ENCODE assay signal across 11 cellular contexts in the genomic region with DNA sequence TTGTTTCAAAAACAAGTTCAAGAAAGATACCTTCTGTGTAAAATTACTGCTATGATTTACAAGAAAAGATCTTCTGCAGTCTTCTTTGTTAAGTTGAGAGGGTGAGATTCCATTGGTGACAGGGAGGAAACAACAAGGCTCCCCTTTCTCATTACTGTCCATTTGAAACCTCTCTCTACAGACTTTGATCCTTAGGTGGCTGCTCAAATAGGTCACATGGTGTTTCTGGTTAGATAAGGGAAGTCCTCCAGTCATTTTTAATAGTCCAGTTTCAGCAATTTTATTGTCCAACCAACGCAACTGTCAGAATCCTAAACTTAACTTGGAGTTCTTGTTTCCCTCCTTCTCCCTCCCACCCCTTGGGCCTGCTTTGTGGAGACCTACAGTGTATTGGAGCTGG.
"Had no signal": no experiment of that assay in that cellular context is flagged by ENCODE, and none has a peak within 500 bp of the region (broad histone marks: within the 10 kb centered on the region; RNA-seq: fewer than 3 reads in every experiment).

No MANE protein-coding gene starts in this region.

- H3K27me3 Mint-ChIP-seq: activated CD4-positive, alpha-beta memory T cell treated with anti-CD3 and anti-CD28 coated beads, Interleukin-2, amount 10 ng/mL, durations not matched to agents 7 days and 5 days; activated CD4-positive, alpha-beta T cell treated with anti-CD3 and anti-CD28 coated beads for 36 hours; activated naive CD8-positive, alpha-beta T cell treated with anti-CD3 and anti-CD28 coated beads for 36 hours had no signal

- H3K9me3 ChIP-seq: thyroid gland had no signal

- DNase-seq: activated CD4-positive, alpha-beta memory T cell treated with anti-CD3 and anti-CD28 coated beads, Interleukin-2, amount 10 ng/mL, durations not matched to agents 7 days and 5 days; activated CD4-positive, alpha-beta T cell treated with anti-CD3 and anti-CD28 coated beads for 36 hours; activated gamma-delta T cell treated with Interleukin-2 at 50 U/mL for 16 hours; activated naive CD8-positive, alpha-beta T cell treated with anti-CD3 and anti-CD28 coated beads for 36 hours; activated T-cell treated with anti-CD3 and anti-CD28 coated beads, Interleukin-2, amount 50 U/mL, for 72 hours; anterior cingulate cortex; dorsolateral prefrontal cortex; stimulated activated CD4-positive, alpha-beta T cell treated with anti-CD3 and anti-CD28 coated beads, Interleukin-15, amount 100 ng/mL, for 24 hours; stimulated activated CD4-positive, alpha-beta T cell treated with anti-CD3 and anti-CD28 coated beads, Interleukin-4, amount 100 ng/mL, for 24 hours; thyroid gland had no signal

- H3K4me3 ChIP-seq: dorsolateral prefrontal cortex, thyroid gland had no signal

- H3K9me3 Mint-ChIP-seq: activated CD4-positive, alpha-beta memory T cell treated with anti-CD3 and anti-CD28 coated beads, Interleukin-2, amount 10 ng/mL, durations not matched to agents 7 days and 5 days; activated naive CD8-positive, alpha-beta T cell treated with anti-CD3 and anti-CD28 coated beads for 36 hours; activated T-cell treated with anti-CD3 and anti-CD28 coated beads, Interleukin-2, amount 50 U/mL, for 72 hours had no signal

- H3K27ac ChIP-seq: dorsolateral prefrontal cortex had no signal

- H3K4me1 Mint-ChIP-seq: activated CD4-positive, alpha-beta memory T cell treated with anti-CD3 and anti-CD28 coated beads, Interleukin-2, amount 10 ng/mL, durations not matched to agents 7 days and 5 days; activated CD4-positive, alpha-beta T cell treated with anti-CD3 and anti-CD28 coated beads for 36 hours; activated naive CD8-positive, alpha-beta T cell treated with anti-CD3 and anti-CD28 coated beads for 36 hours had no signal

- H3K27ac Mint-ChIP-seq: activated CD4-positive, alpha-beta memory T cell treated with anti-CD3 and anti-CD28 coated beads, Interleukin-2, amount 10 ng/mL, durations not matched to agents 7 days and 5 days; activated CD4-positive, alpha-beta T cell treated with anti-CD3 and anti-CD28 coated beads for 36 hours; activated naive CD8-positive, alpha-beta T cell treated with anti-CD3 and anti-CD28 coated beads for 36 hours; activated T-cell treated with anti-CD3 and anti-CD28 coated beads, Interleukin-2, amount 50 U/mL, for 72 hours had no signal

- H3K36me3 Mint-ChIP-seq: activated naive CD8-positive, alpha-beta T cell treated with anti-CD3 and anti-CD28 coated beads for 36 hours had no signal

- ATAC-seq: activated CD4-positive, alpha-beta T cell treated with anti-CD3 and anti-CD28 coated beads for 36 hours; activated T-cell treated with anti-CD3 and anti-CD28 coated beads, Interleukin-2, amount 50 U/mL, for 72 hours; esophagus mucosa had no signal

- H3K4me3 Mint-ChIP-seq: activated CD4-positive, alpha-beta memory T cell treated with anti-CD3 and anti-CD28 coated beads, Interleukin-2, amount 10 ng/mL, durations not matched to agents 7 days and 5 days; activated CD4-positive, alpha-beta T cell treated with anti-CD3 and anti-CD28 coated beads for 36 hours; activated naive CD8-positive, alpha-beta T cell treated with anti-CD3 and anti-CD28 coated beads for 36 hours; activated T-cell treated with anti-CD3 and anti-CD28 coated beads, Interleukin-2, amount 50 U/mL, for 72 hours had no signal

- H3K36me3 ChIP-seq: thyroid gland had no signal

- H3K27me3 ChIP-seq: dorsolateral prefrontal cortex, thyroid gland had no signal
